In genomic region chr1:62924983-62925790, GRCh38 we compare ENCODE assay signal across 35 cellular contexts.
"Had no signal": no experiment of that assay in that cellular context is flagged by ENCODE, and none has a peak within 500 bp of the region (broad histone marks: within the 10 kb centered on the region; RNA-seq: fewer than 3 reads in every experiment).

No MANE protein-coding gene starts in this region.

- H3K36me3 ChIP-seq: MG63 had no signal

- H3K9me3 ChIP-seq: MG63 had no signal

- H3K4me3 ChIP-seq: MG63 had no signal

- DNase-seq: Karpas-422, Kasumi-1, MG63, MM.1S, MV-4-11, NCI-H1048, NCI-H1092, NCI-H1092 treated with DMSO at 0.1 percent for 48 hours, NCI-H1105, NCI-H1105 treated with DMSO at 0.1 percent for 48 hours, NCI-H1417, NCI-H1417 treated with DMSO at 0.1 percent for 48 hours, NCI-H1436, NCI-H1436 treated with DMSO at 0.1 percent for 48 hours, NCI-H146, NCI-H1694, NCI-H1694 treated with DMSO at 0.1 percent for 48 hours, NCI-H187, NCI-H187 treated with DMSO at 0.1 percent for 48 hours, NCI-H1930, NCI-H2029, NCI-H2029 treated with DMSO at 0.1 percent for 48 hours, NCI-H2081, NCI-H2081 treated with DMSO at 0.1 percent for 48 hours, NCI-H2107, NCI-H2171, NCI-H2171 treated with DMSO at 0.1 percent for 48 hours, NCI-H2227 treated with DMSO at 0.1 percent for 48 hours, NCI-H226, NCI-H345, NCI-H446, NCI-H446 treated with DMSO at 0.1 percent for 48 hours, NCI-H510A, NCI-H510A treated with DMSO at 0.1 percent for 48 hours, NCI-H524 had no signal
